ENCODE assay signal across 1 cellular context in genomic region chr2:171922230-171923022, GRCh38.
TF ChIP-seq lines count a peak whose summit lies in the region.

A gene with protein sequence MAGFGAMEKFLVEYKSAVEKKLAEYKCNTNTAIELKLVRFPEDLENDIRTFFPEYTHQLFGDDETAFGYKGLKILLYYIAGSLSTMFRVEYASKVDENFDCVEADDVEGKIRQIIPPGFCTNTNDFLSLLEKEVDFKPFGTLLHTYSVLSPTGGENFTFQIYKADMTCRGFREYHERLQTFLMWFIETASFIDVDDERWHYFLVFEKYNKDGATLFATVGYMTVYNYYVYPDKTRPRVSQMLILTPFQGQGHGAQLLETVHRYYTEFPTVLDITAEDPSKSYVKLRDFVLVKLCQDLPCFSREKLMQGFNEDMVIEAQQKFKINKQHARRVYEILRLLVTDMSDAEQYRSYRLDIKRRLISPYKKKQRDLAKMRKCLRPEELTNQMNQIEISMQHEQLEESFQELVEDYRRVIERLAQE (plus strand): TSS chr2:171922461. CDS start chr2:171922501, 40 bp downstream.

TF ChIP-seq in GM12878, 131 proteins besides CTCF, POLR2A, EP300 and RAD21 (continued from another document):
- TF ChIP-seq DPF2 (IDR thresholded peaks at IDR 0.05) (no peak), GABPA (IDR thresholded peaks at IDR 0.05; ENCODE audit: low read depth) (peak; percentile 90), NR2C2 (IDR thresholded peaks at IDR 0.05; ENCODE audit: borderline replicate concordance, control insufficient read depth, insufficient read length, low read depth) (no peak), POLR2AphosphoS5 (IDR thresholded peaks at IDR 0.05; ENCODE audit: low read length) (peak; percentile 70), KAT2A (conservative IDR thresholded peaks at IDR 0.05; ENCODE audit: control insufficient read depth, low read depth, low read length) (no peak), ETV6 (conservative IDR thresholded peaks at IDR 0.05 in 1 of 2, IDR thresholded peaks at IDR 0.05 in 1 of 2; ENCODE audit: borderline replicate concordance in 1 of 2, low read depth in 1 of 2) (no peak), MXI1 (IDR thresholded peaks at IDR 0.05; ENCODE audit: low read depth, low read length) (peak; percentile 82), BCL3 (IDR thresholded peaks at IDR 0.05; ENCODE audit: borderline replicate concordance, insufficient read depth, low read depth, low read length, poor library complexity, severe bottlenecking) (no peak), POLR2AphosphoS2 (IDR thresholded peaks at IDR 0.05; ENCODE audit: low read depth, low read length) (0 out of 2 replicates have a peak, but pooled peaks have one; percentile 15), USF1 (IDR thresholded peaks at IDR 0.05; ENCODE audit: borderline replicate concordance, extremely low read length, insufficient read depth, low read depth, low read length) (no peak), NFXL1 (IDR thresholded peaks at IDR 0.05; ENCODE audit: borderline replicate concordance) (no peak), ZNF274 (IDR thresholded peaks at IDR 0.05; ENCODE audit: insufficient read depth, insufficient read length) (no peak), BRCA1 (IDR thresholded peaks at IDR 0.05; ENCODE audit: low read depth, low read length) (no peak), MTA2 (IDR thresholded peaks at IDR 0.05; ENCODE audit: low read depth) (no peak), ZNF592 (IDR thresholded peaks at IDR 0.05) (no peak), FOS (IDR thresholded peaks at IDR 0.05; ENCODE audit: borderline replicate concordance, extremely low read depth, insufficient read length) (no peak), ZZZ3 (IDR thresholded peaks at IDR 0.05; ENCODE audit: control insufficient read depth, insufficient read length, low read depth) (no peak), TCF3 (IDR thresholded peaks at IDR 0.05; ENCODE audit: borderline replicate concordance, insufficient read depth, low read depth, low read length) (no peak), SUZ12 (IDR thresholded peaks at IDR 0.05; ENCODE audit: unreplicated experiment) (no peak)
- TF ChIP-seq, protein P1, sequence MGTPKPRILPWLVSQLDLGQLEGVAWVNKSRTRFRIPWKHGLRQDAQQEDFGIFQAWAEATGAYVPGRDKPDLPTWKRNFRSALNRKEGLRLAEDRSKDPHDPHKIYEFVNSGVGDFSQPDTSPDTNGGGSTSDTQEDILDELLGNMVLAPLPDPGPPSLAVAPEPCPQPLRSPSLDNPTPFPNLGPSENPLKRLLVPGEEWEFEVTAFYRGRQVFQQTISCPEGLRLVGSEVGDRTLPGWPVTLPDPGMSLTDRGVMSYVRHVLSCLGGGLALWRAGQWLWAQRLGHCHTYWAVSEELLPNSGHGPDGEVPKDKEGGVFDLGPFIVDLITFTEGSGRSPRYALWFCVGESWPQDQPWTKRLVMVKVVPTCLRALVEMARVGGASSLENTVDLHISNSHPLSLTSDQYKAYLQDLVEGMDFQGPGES (IDR thresholded peaks at IDR 0.05) = no peak
- TF ChIP-seq, protein P2, sequence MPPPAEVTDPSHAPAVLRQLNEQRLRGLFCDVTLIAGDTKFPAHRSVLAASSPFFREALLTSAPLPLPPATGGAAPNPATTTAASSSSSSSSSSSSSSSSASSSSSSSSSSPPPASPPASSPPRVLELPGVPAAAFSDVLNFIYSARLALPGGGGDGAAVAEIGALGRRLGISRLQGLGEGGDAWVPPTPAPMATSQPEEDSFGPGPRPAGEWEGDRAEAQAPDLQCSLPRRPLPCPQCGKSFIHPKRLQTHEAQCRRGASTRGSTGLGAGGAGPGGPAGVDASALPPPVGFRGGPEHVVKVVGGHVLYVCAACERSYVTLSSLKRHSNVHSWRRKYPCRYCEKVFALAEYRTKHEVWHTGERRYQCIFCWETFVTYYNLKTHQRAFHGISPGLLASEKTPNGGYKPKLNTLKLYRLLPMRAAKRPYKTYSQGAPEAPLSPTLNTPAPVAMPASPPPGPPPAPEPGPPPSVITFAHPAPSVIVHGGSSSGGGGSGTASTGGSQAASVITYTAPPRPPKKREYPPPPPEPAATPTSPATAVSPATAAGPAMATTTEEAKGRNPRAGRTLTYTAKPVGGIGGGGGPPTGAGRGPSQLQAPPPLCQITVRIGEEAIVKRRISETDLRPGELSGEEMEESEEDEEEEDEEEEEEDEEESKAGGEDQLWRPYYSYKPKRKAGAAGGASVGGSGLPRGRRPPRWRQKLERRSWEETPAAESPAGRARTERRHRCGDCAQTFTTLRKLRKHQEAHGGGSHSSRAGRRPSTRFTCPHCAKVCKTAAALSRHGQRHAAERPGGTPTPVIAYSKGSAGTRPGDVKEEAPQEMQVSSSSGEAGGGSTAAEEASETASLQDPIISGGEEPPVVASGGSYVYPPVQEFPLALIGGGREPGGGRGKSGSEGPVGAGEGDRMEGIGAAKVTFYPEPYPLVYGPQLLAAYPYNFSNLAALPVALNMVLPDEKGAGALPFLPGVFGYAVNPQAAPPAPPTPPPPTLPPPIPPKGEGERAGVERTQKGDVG (CRISPR knock-in tag; IDR thresholded peaks at IDR 0.05) = no peak
TF ChIP-seq in GM12878: peak in this region for 44.
